1 cellular context compared by ENCODE assay signal in genomic region chr3:172596394-172596706, GRCh38.
TF ChIP-seq lines count a peak whose summit lies in the region.

No MANE protein-coding gene starts in this region.

TF ChIP-seq in HepG2, 621 proteins besides CTCF, POLR2A, EP300 and RAD21 (continued from another document):
- TF ChIP-seq ZNF280B (CRISPR knock-in tag; IDR thresholded peaks at IDR 0.05; ENCODE audit: borderline replicate concordance) (no peak), THAP11 (CRISPR knock-in tag; IDR thresholded peaks at IDR 0.05) (no peak), ETV6 (CRISPR knock-in tag; conservative IDR thresholded peaks at IDR 0.05) (no peak), YY1 (IDR thresholded peaks at IDR 0.05; ENCODE audit: insufficient read depth, insufficient replicate concordance, low read depth, low read length) (no peak), RBFOX2 (IDR thresholded peaks at IDR 0.05; ENCODE audit: low read depth, low read length) (no peak), ZNF292 (CRISPR knock-in tag; IDR thresholded peaks at IDR 0.05; ENCODE audit: borderline replicate concordance, low read depth) (no peak), ZNF558 (CRISPR knock-in tag; IDR thresholded peaks at IDR 0.05; ENCODE audit: borderline replicate concordance) (no peak), THAP9 (CRISPR knock-in tag; IDR thresholded peaks at IDR 0.05; ENCODE audit: borderline replicate concordance) (no peak), HNRNPH1 (optimal IDR thresholded peaks at IDR 0.05; ENCODE audit: low read depth, low read length) (no peak)
